8 cellular contexts compared by ENCODE assay signal in genomic region chr15:63277893-63278505, GRCh38. TPM values are rescaled to one million over a fixed set of nuclear protein-coding genes. Genes with fewer than 3 reads are reported as not detected.
DNase-seq lines count a peak whose midpoint lies in the region; ATAC-seq and TF ChIP-seq lines count a peak whose summit lies in the region.

No MANE protein-coding gene starts in this region.

- no peaks in the 10 kb centered on the region for H3K9me3 ChIP-seq in endocrine pancreas (ENCODE audit: control insufficient read depth, low read length)

- H3K9ac ChIP-seq in endocrine pancreas (ENCODE audit: control insufficient read depth, insufficient read depth, low read length), result peak overlapping the region; percentile 90

- DNase-seq in NCI-H146 treated with DMSO at 0.1 percent for 48 hours (lab: John Stamatoyannopoulos, UW; ENCODE audit: unreplicated experiment), result peak; percentile 26
- no peak for DNase-seq in natural killer cell treated with Interleukin-12 subunit alpha and Interleukin-12 subunit beta and Interleukin-15 and Interleukin-18, amount 100 ng/mL, for 72 hours (ENCODE audit: low spot score)
- DNase-seq in GM10248 (ENCODE audit: extremely low spot score), result no peak

- H3K27me3 ChIP-seq in endocrine pancreas (ENCODE audit: control insufficient read depth, insufficient read depth, low read length), result no peaks in the 10 kb centered on the region

- no peaks in the 10 kb centered on the region for H3K36me3 Mint-ChIP-seq in natural killer cell treated with Interleukin-12 subunit alpha and Interleukin-12 subunit beta and Interleukin-15 and Interleukin-18, amount 100 ng/mL, for 72 hours

- ATAC-seq in GM18511 (IDR thresholded peaks at IDR 0.05; ENCODE audit: unreplicated experiment), result peak; percentile 20
- ATAC-seq in natural killer cell treated with Interleukin-12 subunit alpha and Interleukin-12 subunit beta and Interleukin-15 and Interleukin-18, amount 100 ng/mL, for 72 hours, result no peak
- ATAC-seq in GM21423 (IDR thresholded peaks at IDR 0.05; ENCODE audit: unreplicated experiment), result no peak
- no peak for ATAC-seq in GM21737 (IDR thresholded peaks at IDR 0.05; ENCODE audit: unreplicated experiment)
- ATAC-seq in GM19023 (IDR thresholded peaks at IDR 0.05; ENCODE audit: unreplicated experiment), result no peak

- peak overlapping the region; percentile 74 for H3K4me3 ChIP-seq in endocrine pancreas (ENCODE audit: control insufficient read depth, insufficient read depth, low read length)

- CTCF ChIA-PET in GM10248 (lab: Yijun Ruan, JAX), result no interaction called here

- H3K27ac Mint-ChIP-seq in natural killer cell treated with Interleukin-12 subunit alpha and Interleukin-12 subunit beta and Interleukin-15 and Interleukin-18, amount 100 ng/mL, for 72 hours, result peak overlapping the region; percentile 50 to 61

- H3K9me3 Mint-ChIP-seq in natural killer cell treated with Interleukin-12 subunit alpha and Interleukin-12 subunit beta and Interleukin-15 and Interleukin-18, amount 100 ng/mL, for 72 hours, result no peaks in the 10 kb centered on the region

- H3K36me3 ChIP-seq in endocrine pancreas (ENCODE audit: control insufficient read depth, insufficient read depth, low read length), result no peaks in the 10 kb centered on the region

- H3K4me3 Mint-ChIP-seq in natural killer cell treated with Interleukin-12 subunit alpha and Interleukin-12 subunit beta and Interleukin-15 and Interleukin-18, amount 100 ng/mL, for 72 hours, result peak overlapping the region; percentile 80

- no peak for TF ChIP-seq CTCF in GM10248 (IDR thresholded peaks at IDR 0.05; ENCODE audit: control extremely low read depth, extremely low read depth, low read depth, missing control alignments)

- peaks cover 29 to 31% of the 10 kb centered on the region in 2 donors for H3K4me1 Mint-ChIP-seq in natural killer cell treated with Interleukin-12 subunit alpha and Interleukin-12 subunit beta and Interleukin-15 and Interleukin-18, amount 100 ng/mL, for 72 hours (ENCODE audit: low read depth in 2 of 2)

- no peaks in the 10 kb centered on the region for H3K27me3 Mint-ChIP-seq in natural killer cell treated with Interleukin-12 subunit alpha and Interleukin-12 subunit beta and Interleukin-15 and Interleukin-18, amount 100 ng/mL, for 72 hours

- peaks cover 23% of the 10 kb centered on the region for H3K4me1 ChIP-seq in endocrine pancreas (ENCODE audit: control insufficient read depth, insufficient read depth, low read length)

- POLR2A ChIA-PET in GM10248 (lab: Yijun Ruan, JAX), result no interaction called here

RNA-seq across cellular contexts. Expression of gene APH1B, which starts 0.6 kb away (rescaled TPM):
- total RNA-seq in natural killer cell treated with Interleukin-12 subunit alpha and Interleukin-12 subunit beta and Interleukin-15 and Interleukin-18, amount 100 ng/mL, for 72 hours, result 10 to 100 TPM in 1 of 2 donors, 1 to 10 TPM in 1; 8.7 to 14.7 TPM
